Comparison of ENCODE assay signal across 8 cellular contexts in genomic region chr19:42325896-42326771, GRCh38. TPM values are rescaled to one million over a fixed set of nuclear protein-coding genes. Genes with fewer than 3 reads are reported as not detected.
DNase-seq lines count a peak whose midpoint lies in the region; ATAC-seq, FAIRE-seq and TF ChIP-seq lines count a peak whose summit lies in the region.

No MANE protein-coding gene starts in this region.

- peak overlapping the region; percentile 85 to 96 (median 93) for H3K4me3 Mint-ChIP-seq in CD8-positive, alpha-beta memory T cell
- peak overlapping the region; percentile 90 to 97 (median 94) for H3K4me3 Mint-ChIP-seq in IgD-negative memory B cell
- H3K4me3 Mint-ChIP-seq in activated T-cell treated with anti-CD3 and anti-CD28 coated beads, Interleukin-2, amount 50 U/mL, for 4 hours: peak overlapping the region; percentile 88

- peak in 2 of 5 donors; percentile 37 to 53 for DNase-seq in CD8-positive, alpha-beta memory T cell
- no peak for DNase-seq in activated T-cell treated with anti-CD3 and anti-CD28 coated beads, Interleukin-2, amount 50 U/mL, for 4 hours
- DNase-seq in pancreas: peak in 5 of 6 donors; percentile 30 to 81 (median 40)
- no peak for DNase-seq in SIG-M5 (lab: John Stamatoyannopoulos, UW)
- no peak for DNase-seq in D721Med (ENCODE audit: insufficient read length, low spot score)

- peaks cover 23% of the 10 kb centered on the region for H3K4me1 ChIP-seq in CD8-positive, alpha-beta memory T cell (ENCODE audit: insufficient read depth, low read length)
- H3K4me1 ChIP-seq in gastroesophageal sphincter: peaks cover 0 to 65% (median 35%) of the 10 kb centered on the region in 3 donors
- peaks cover 0 to 6% (median 3%) of the 10 kb centered on the region in 3 donors for H3K4me1 ChIP-seq in pancreas

- H3K36me3 ChIP-seq in CD8-positive, alpha-beta memory T cell (ENCODE audit: insufficient read depth, low read length): no peaks in the 10 kb centered on the region
- H3K36me3 ChIP-seq in gastroesophageal sphincter (no peaks in the 10 kb centered on the region), pancreas (no peaks in the 10 kb centered on the region)

- peaks cover 3% of the 10 kb centered on the region for H3K27me3 ChIP-seq in CD8-positive, alpha-beta memory T cell (ENCODE audit: insufficient read depth, low read length, poor library complexity, severe bottlenecking)
- H3K27me3 ChIP-seq in gastroesophageal sphincter (peaks cover 33% of the 10 kb centered on the region), pancreas (peaks cover 0 to 2% (median 0%) of the 10 kb centered on the region in 4 donors)

- POLR2A ChIA-PET in CD8-positive, alpha-beta memory T cell (lab: Charles Lee): no interaction called here

- TF ChIP-seq CTCF in gastroesophageal sphincter (IDR thresholded peaks at IDR 0.05) (no peak), pancreas (IDR thresholded peaks at IDR 0.05) (no peak), D721Med (IDR thresholded peaks at IDR 0.05; ENCODE audit: insufficient read depth, missing control alignments) (no peak)

- no peaks in the 10 kb centered on the region for H3K9me3 ChIP-seq in CD8-positive, alpha-beta memory T cell (ENCODE audit: low read length)
- H3K9me3 ChIP-seq in gastroesophageal sphincter (no peaks in the 10 kb centered on the region), pancreas (no peaks in the 10 kb centered on the region)

- no peak for TF ChIP-seq POLR2A in gastroesophageal sphincter (IDR thresholded peaks at IDR 0.05)

- H3K27ac ChIP-seq in CD8-positive, alpha-beta memory T cell (ENCODE audit: low read depth, low read length): peak overlapping the region; percentile 58
- peak overlapping the region in 3 of 4 donors; percentile 76 to 80 (median 78) for H3K27ac ChIP-seq in gastroesophageal sphincter
- H3K27ac ChIP-seq in pancreas: peak overlapping the region; percentile 34 to 72 (median 52)

- intact Hi-C loops in pancreas (cut with DNase I): no loop called here

- H3K4me1 Mint-ChIP-seq in CD8-positive, alpha-beta memory T cell: peaks cover 19 to 40% (median 24%) of the 10 kb centered on the region in 3 donors
- peaks cover 13 to 22% (median 22%) of the 10 kb centered on the region in 3 donors for H3K4me1 Mint-ChIP-seq in IgD-negative memory B cell
- H3K4me1 Mint-ChIP-seq in activated T-cell treated with anti-CD3 and anti-CD28 coated beads, Interleukin-2, amount 50 U/mL, for 4 hours (ENCODE audit: low read depth): peaks cover 18% of the 10 kb centered on the region

- H3K27ac Mint-ChIP-seq in CD8-positive, alpha-beta memory T cell: peak overlapping the region; percentile 0 to 96 (median 70)
- peak overlapping the region in 2 of 3 donors; percentile 51 to 82 for H3K27ac Mint-ChIP-seq in IgD-negative memory B cell

- H3K27me3 Mint-ChIP-seq in CD8-positive, alpha-beta memory T cell: peaks cover 14 to 15% of the 10 kb centered on the region in 2 donors
- peaks cover 12% of the 10 kb centered on the region for H3K27me3 Mint-ChIP-seq in IgD-negative memory B cell
- H3K27me3 Mint-ChIP-seq in activated T-cell treated with anti-CD3 and anti-CD28 coated beads, Interleukin-2, amount 50 U/mL, for 4 hours (ENCODE audit: low read depth): peaks cover 21% of the 10 kb centered on the region

- no peak for FAIRE-seq in pancreas (lab: Jason Lieb, UNC)
- no peak for FAIRE-seq in D721Med (lab: Jason Lieb, UNC)

- no peaks in the 10 kb centered on the region for H3K9me3 Mint-ChIP-seq in CD8-positive, alpha-beta memory T cell
- H3K9me3 Mint-ChIP-seq in IgD-negative memory B cell: no peaks in the 10 kb centered on the region
- H3K9me3 Mint-ChIP-seq in activated T-cell treated with anti-CD3 and anti-CD28 coated beads, Interleukin-2, amount 50 U/mL, for 4 hours: no peaks in the 10 kb centered on the region

- 31 to 35% methylated on average over 2 of the region's 37 CpGs for WGBS in gastroesophageal sphincter (ENCODE audit: low coverage in 1 of 2), 2 donors
- 3 to 4% methylated on average over 37 of the region's 37 CpGs for WGBS in pancreas, 2 donors

- CTCF ChIA-PET in CD8-positive, alpha-beta memory T cell (lab: Charles Lee): no interaction called here

- peak overlapping the region; percentile 95 for H3K4me3 ChIP-seq in CD8-positive, alpha-beta memory T cell (ENCODE audit: low read length)
- H3K4me3 ChIP-seq in gastroesophageal sphincter (peak overlapping the region; percentile 81 to 94), pancreas (peak overlapping the region; percentile 84 to 95 (median 92))

- peak; percentile 8 for ATAC-seq in GM21381 (IDR thresholded peaks at IDR 0.05; ENCODE audit: unreplicated experiment)
- ATAC-seq in activated T-cell treated with anti-CD3 and anti-CD28 coated beads, Interleukin-2, amount 50 U/mL, for 4 hours: peak; percentile 16 to 20
- ATAC-seq in gastroesophageal sphincter: peak; percentile 11
- peak; percentile 16 to 34 (median 28) for ATAC-seq in pancreas

- TF ChIP-seq EP300 in gastroesophageal sphincter (IDR thresholded peaks at IDR 0.05): no peak

- peaks cover 0 to 7% (median 0%) of the 10 kb centered on the region in 3 donors for H3K36me3 Mint-ChIP-seq in CD8-positive, alpha-beta memory T cell
- H3K36me3 Mint-ChIP-seq in IgD-negative memory B cell: no peaks in the 10 kb centered on the region
- H3K36me3 Mint-ChIP-seq in activated T-cell treated with anti-CD3 and anti-CD28 coated beads, Interleukin-2, amount 50 U/mL, for 4 hours (ENCODE audit: insufficient read depth): no peaks in the 10 kb centered on the region

RNA-seq across cellular contexts. Expression of gene MEGF8, which starts 0.7 kb away (rescaled TPM):
- total RNA-seq in CD8-positive, alpha-beta memory T cell: 10 to 100 TPM; 10.2 to 10.6 TPM
- 0.41 TPM for polyA plus RNA-seq in CD8-positive, alpha-beta memory T cell
- polyA plus RNA-seq in IgD-negative memory B cell: 0.90 TPM
- total RNA-seq in activated T-cell treated with anti-CD3 and anti-CD28 coated beads, Interleukin-2, amount 50 U/mL, for 4 hours: 1 to 10 TPM; 6.9 to 7.6 (median 6.9) TPM
- 10 to 100 TPM; 13.9 to 44.4 (median 18.1) TPM for total RNA-seq in gastroesophageal sphincter
- total RNA-seq in pancreas: 10 to 100 TPM in 2 of 6 donors, 1 to 10 TPM in 4; 7.3 to 15.9 (median 9.0) TPM
- polyA plus RNA-seq in pancreas: 10 to 100 TPM in 1 of 2 donors, 1 to 10 TPM in 1; 8.8 to 14.4 TPM

RNA-seq across cellular contexts. Expression of gene TMEM145, which starts 13.0 kb away (rescaled TPM):
- under 1 TPM in 1 of 2 experiments, not detected in 1; 0.15 TPM for total RNA-seq in CD8-positive, alpha-beta memory T cell
- polyA plus RNA-seq in CD8-positive, alpha-beta memory T cell: not detected
- polyA plus RNA-seq in IgD-negative memory B cell: not detected
- not detected for total RNA-seq in activated T-cell treated with anti-CD3 and anti-CD28 coated beads, Interleukin-2, amount 50 U/mL, for 4 hours
- total RNA-seq in gastroesophageal sphincter: under 1 TPM in 1 of 4 donors, not detected in 3; 0.27 TPM
- 1 to 10 TPM in 2 of 6 donors, under 1 TPM in 4; 0.46 to 1.5 (median 0.94) TPM for total RNA-seq in pancreas
- polyA plus RNA-seq in pancreas: 1 to 10 TPM; 2.2 to 8.2 TPM

RNA-seq across cellular contexts. Expression of gene PAFAH1B3, which starts 23.7 kb away (rescaled TPM):
- 10 to 100 TPM; 48.1 to 48.9 TPM for total RNA-seq in CD8-positive, alpha-beta memory T cell
- polyA plus RNA-seq in CD8-positive, alpha-beta memory T cell: 36.9 TPM
- polyA plus RNA-seq in IgD-negative memory B cell (49.0 TPM), pancreas (10 to 100 TPM; 18.2 to 24.3 TPM)
- 10 to 100 TPM; 55.2 to 67.8 (median 60.0) TPM for total RNA-seq in activated T-cell treated with anti-CD3 and anti-CD28 coated beads, Interleukin-2, amount 50 U/mL, for 4 hours
- total RNA-seq in gastroesophageal sphincter (10 to 100 TPM in 1 of 4 donors, 1 to 10 TPM in 2, under 1 TPM in 1; 0.93 to 13.6 (median 5.8) TPM), pancreas (10 to 100 TPM in 4 of 6 donors, 1 to 10 TPM in 2; 6.2 to 19.8 (median 10.2) TPM)

RNA-seq across cellular contexts. Expression of gene PRR19, which starts 24.2 kb away (rescaled TPM):
- total RNA-seq in CD8-positive, alpha-beta memory T cell: 1 to 10 TPM in 1 of 2 experiments, under 1 TPM in 1; 0.73 to 1.0 TPM
- 0.64 TPM for polyA plus RNA-seq in CD8-positive, alpha-beta memory T cell
- polyA plus RNA-seq in IgD-negative memory B cell: 0.55 TPM
- total RNA-seq in activated T-cell treated with anti-CD3 and anti-CD28 coated beads, Interleukin-2, amount 50 U/mL, for 4 hours: 1 to 10 TPM in 2 of 3 donors, under 1 TPM in 1; 0.58 to 1.5 (median 1.3) TPM
- total RNA-seq in gastroesophageal sphincter: under 1 TPM in 1 of 4 donors, not detected in 3; 0.93 TPM
- under 1 TPM; 0.12 to 0.69 (median 0.34) TPM for total RNA-seq in pancreas
- polyA plus RNA-seq in pancreas: under 1 TPM; 0.34 to 0.99 TPM

RNA-seq across cellular contexts. Expression of gene CIC, which starts 57.1 kb away (rescaled TPM):
- 10 to 100 TPM; 53.9 to 60.4 TPM for total RNA-seq in CD8-positive, alpha-beta memory T cell
- 2.7 TPM for polyA plus RNA-seq in CD8-positive, alpha-beta memory T cell
- polyA plus RNA-seq in IgD-negative memory B cell: 4.5 TPM
- total RNA-seq in activated T-cell treated with anti-CD3 and anti-CD28 coated beads, Interleukin-2, amount 50 U/mL, for 4 hours: 10 to 100 TPM; 54.9 to 67.3 (median 64.1) TPM
- 10 to 100 TPM; 31.4 to 69.4 (median 49.0) TPM for total RNA-seq in gastroesophageal sphincter
- 10 to 100 TPM; 27.7 to 37.6 (median 32.0) TPM for total RNA-seq in pancreas
- 10 to 100 TPM; 47.1 to 65.0 TPM for polyA plus RNA-seq in pancreas

Comparison
In these comparisons a context has a peak if more than half of its experiments do, and no peak if none do; other contexts are left out.
1. DNase-seq: peak in pancreas (5 of 6); none in activated T-cell treated with anti-CD3 and anti-CD28 coated beads, Interleukin-2, amount 50 U/mL, for 4 hours (single experiment), SIG-M5 (single experiment) and D721Med (single experiment).
2. Peak in every context shown above with its lines, with median percentiles within 50 percentile points of each other: H3K27ac ChIP-seq, H3K4me3 ChIP-seq, H3K4me3 Mint-ChIP-seq and ATAC-seq.